Comparison of ENCODE assay signal across 25 cellular contexts in genomic region chr19:51772977-51773376, GRCh38. TPM values are rescaled to one million over a fixed set of nuclear protein-coding genes. Genes with fewer than 3 reads are reported as not detected.
DNase-seq lines count a peak whose midpoint lies in the region; TF ChIP-seq lines count a peak whose summit lies in the region.
"Had no signal": no experiment of that assay in that cellular context is flagged by ENCODE, and none has a peak within 500 bp of the region (broad histone marks: within the 10 kb centered on the region; RNA-seq: fewer than 3 reads in every experiment).

No MANE protein-coding gene starts in this region.

- TF ChIP-seq EP300 in suprapubic skin (IDR thresholded peaks at IDR 0.05) = no peak

- no peaks in the 10 kb centered on the region for H3K9me2 ChIP-seq in Karpas-422 (replicated peaks; ENCODE audit: insufficient read depth, low read length)

- no peaks in the 10 kb centered on the region for H3K79me2 ChIP-seq in Karpas-422 (ENCODE audit: low read length)

- 49 to 80% (median 60%) methylated on average over 6 of the region's 6 CpGs for WGBS in spleen, 5 donors
- WGBS in suprapubic skin = 45% methylated on average over 6 of the region's 6 CpGs

- no peaks in the 10 kb centered on the region for H4K20me1 ChIP-seq in Karpas-422 (ENCODE audit: insufficient read depth, low read depth, low read length)

- TF ChIP-seq POLR2A in spleen (IDR thresholded peaks at IDR 0.05) = no peak
- no peak for TF ChIP-seq POLR2A in suprapubic skin (IDR thresholded peaks at IDR 0.05)
- no peak for TF ChIP-seq POLR2A in uterus (IDR thresholded peaks at IDR 0.05)

- CTCF ChIA-PET in RWPE1 (lab: Yijun Ruan, JAX) = no interaction called here

- no peak overlapping the region for H3K4me2 ChIP-seq in Karpas-422 (ENCODE audit: low read depth, low read length, poor library complexity, severe bottlenecking)
- H3K4me2 ChIP-seq: A549 had no signal

- intact Hi-C loops in spleen (cut with DNase I; ENCODE audit: low total_unique reads) (no loop called here), uterus (cut with DNase I; ENCODE audit: low total_unique reads) (no loop called here)

- H3K4me3 ChIP-seq in Karpas-422 (ENCODE audit: low read length) (no peak overlapping the region), spleen (peak overlapping the region in 1 of 8 donors; percentile 58), suprapubic skin (no peak overlapping the region), uterus (no peak overlapping the region)
- H3K4me3 ChIP-seq: A549, SK-N-MC had no signal

- no peak overlapping the region for H3K27ac ChIP-seq in Karpas-422 (ENCODE audit: low read length)
- peak overlapping the region in 7 of 8 donors; percentile 73 to 93 (median 89) for H3K27ac ChIP-seq in spleen
- H3K27ac ChIP-seq in RWPE1 = no peak overlapping the region
- no peak overlapping the region for H3K27ac ChIP-seq in suprapubic skin
- H3K27ac ChIP-seq in uterus = no peak overlapping the region
- H3K27ac ChIP-seq: A549, SK-N-MC had no signal

- POLR2A ChIA-PET in RWPE1 (lab: Yijun Ruan, JAX; ENCODE audit: low non-redundant PET) = no interaction called here

- H3K27me3 ChIP-seq in Karpas-422 (ENCODE audit: low read length) = no peaks in the 10 kb centered on the region
- H3K27me3 ChIP-seq in spleen (replicated peaks in 1 of 7) = peaks cover 0 to 28% (median 0%) of the 10 kb centered on the region in 7 donors
- H3K27me3 ChIP-seq in suprapubic skin = peaks cover 4% of the 10 kb centered on the region
- H3K27me3 ChIP-seq in uterus = peaks cover 0 to 4% of the 10 kb centered on the region in 2 donors

- H3K9ac ChIP-seq in Karpas-422 (ENCODE audit: low read length) = no peak overlapping the region

- DNase-seq in NOMO-1 treated with DMSO at 0.1 percent for 48 hours (lab: John Stamatoyannopoulos, UW; ENCODE audit: unreplicated experiment) (peak; percentile 20), NOMO-1 treated with dmso at 0.1 percent for 144 hours (lab: John Stamatoyannopoulos, UW; ENCODE audit: unreplicated experiment) (no peak), Karpas-422 (peak; percentile 67), amniotic epithelial cell (ENCODE audit: low read depth) (peak; percentile 33), spleen (no peak), RWPE1 (ENCODE audit: low spot score) (no peak), suprapubic skin (ENCODE audit: low spot score in 2 of 2) (no peak), uterus (no peak)
- DNase-seq: C1 segment of cervical spinal cord, Caco-2, DMS153, EL, HFFc6, IMR-90, Kasumi-1, NCI-H1048, NCI-H146, NCI-H2081, NCI-H2227 treated with DMSO at 0.1 percent for 48 hours, NCI-H524, PC-3, T-helper 1 cell had no signal

- peaks cover 21% of the 10 kb centered on the region for H3K4me1 ChIP-seq in Karpas-422 (ENCODE audit: low read length)
- peaks cover 0 to 26% (median 12%) of the 10 kb centered on the region in 6 donors for H3K4me1 ChIP-seq in spleen
- H3K4me1 ChIP-seq in suprapubic skin = peaks cover 5% of the 10 kb centered on the region
- H3K4me1 ChIP-seq in uterus = no peaks in the 10 kb centered on the region
- H3K4me1 ChIP-seq: A549, Caco-2 had no signal

- TF ChIP-seq CTCF in spleen (IDR thresholded peaks at IDR 0.05 in 8 of 11, conservative IDR thresholded peaks at IDR 0.05 in 3 of 11) = peak in 1 of 11 experiments; percentile 24
- no peak for TF ChIP-seq CTCF in RWPE1 (conservative IDR thresholded peaks at IDR 0.05; ENCODE audit: low read depth)
- no peak for TF ChIP-seq CTCF in suprapubic skin (IDR thresholded peaks at IDR 0.05)
- no peak for TF ChIP-seq CTCF in uterus (IDR thresholded peaks at IDR 0.05)

- H3K9me3 ChIP-seq in Karpas-422 (ENCODE audit: low read length) (no peaks in the 10 kb centered on the region), spleen (peaks cover 0 to 10% (median 0%) of the 10 kb centered on the region in 8 donors), suprapubic skin (no peaks in the 10 kb centered on the region), uterus (no peaks in the 10 kb centered on the region)

- H2AFZ ChIP-seq in Karpas-422 (ENCODE audit: low read length) = no peak overlapping the region

- H3K36me3 ChIP-seq in Karpas-422 (ENCODE audit: insufficient read depth, low read length) (no peaks in the 10 kb centered on the region), spleen (peaks cover 0 to 16% (median 0%) of the 10 kb centered on the region in 6 donors), suprapubic skin (no peaks in the 10 kb centered on the region), uterus (no peaks in the 10 kb centered on the region)

RNA-seq across cellular contexts. Expression of gene FPR2, which starts 12.0 kb away (rescaled TPM):
- 0.58 and 7.9 TPM in 2 replicates for total RNA-seq in Karpas-422 (2014; rRNA removed; shearing (Covaris generic); ENCODE audit: low replicate concordance)
- 10 to 100 TPM; 18.6 to 88.0 (median 37.1) TPM for total RNA-seq in spleen
- polyA plus RNA-seq in spleen = 1 to 10 TPM; 1.5 to 3.8 (median 2.0) TPM
- total RNA-seq in suprapubic skin = under 1 TPM in 1 of 4 donors, not detected in 3; 0.34 TPM
- total RNA-seq in uterus = under 1 TPM in 2 of 4 donors, not detected in 2; 0.58 to 0.76 TPM
- total RNA-seq: Caco-2, HFFc6, IMR-90, PC-3 had no signal
- polyA plus RNA-seq: A549, IMR-90 had no signal

RNA-seq across cellular contexts. Expression of gene FPR1, which starts 21.3 kb away (rescaled TPM):
- total RNA-seq in Karpas-422 (2014; rRNA removed; shearing (Covaris generic); ENCODE audit: low replicate concordance) = 5.8 and 14.8 TPM in 2 replicates
- 100 to 1,000 TPM; 103 to 344 (median 144) TPM for total RNA-seq in spleen
- polyA plus RNA-seq in spleen = 10 to 100 TPM in 2 of 3 donors, 1 to 10 TPM in 1; 7.2 to 24.1 (median 12.2) TPM
- 1 to 10 TPM in 2 of 4 donors, under 1 TPM in 2; 0.60 to 1.7 (median 1.0) TPM for total RNA-seq in suprapubic skin
- 10 to 100 TPM in 1 of 4 donors, 1 to 10 TPM in 2, under 1 TPM in 1; 0.51 to 58.2 (median 2.1) TPM for total RNA-seq in uterus
- total RNA-seq: Caco-2, IMR-90 had no signal
- polyA plus RNA-seq: A549, IMR-90 had no signal

RNA-seq across cellular contexts. Expression of gene FPR3, which starts 22.0 kb away (rescaled TPM):
- not detected in 2 replicates for total RNA-seq in Karpas-422 (2014; rRNA removed; shearing (Covaris generic); ENCODE audit: low replicate concordance)
- total RNA-seq in spleen = 10 to 100 TPM in 5 of 7 donors, 1 to 10 TPM in 2; 3.4 to 19.7 (median 13.5) TPM
- polyA plus RNA-seq in spleen = 1 to 10 TPM; 3.9 to 5.4 (median 3.9) TPM
- 1 to 10 TPM in 3 of 4 donors, under 1 TPM in 1; 0.81 to 2.9 (median 2.1) TPM for total RNA-seq in suprapubic skin
- 1 to 10 TPM in 3 of 4 donors, not detected in 1; 1.2 to 5.6 (median 1.8) TPM for total RNA-seq in uterus
- total RNA-seq: Caco-2, HFFc6, IMR-90 had no signal
- polyA plus RNA-seq: A549, IMR-90 had no signal

RNA-seq across cellular contexts. Expression of gene HAS1, which starts 49.2 kb away (rescaled TPM):
- total RNA-seq in Karpas-422 (2014; rRNA removed; shearing (Covaris generic); ENCODE audit: low replicate concordance) = not detected in 2 replicates
- total RNA-seq in spleen = under 1 TPM in 2 of 7 donors, not detected in 5; 0.22 to 0.54 TPM
- polyA plus RNA-seq in spleen = under 1 TPM in 2 of 3 donors, not detected in 1; 0.11 to 0.58 TPM
- total RNA-seq in suprapubic skin = 1 to 10 TPM in 3 of 4 donors, not detected in 1; 2.2 to 9.8 (median 4.4) TPM
- 1 to 10 TPM in 1 of 4 donors, under 1 TPM in 3; 0.29 to 2.0 (median 0.70) TPM for total RNA-seq in uterus
- total RNA-seq: Caco-2, H4, HFFc6, IMR-90, PC-3 had no signal
- polyA plus RNA-seq: A549, IMR-90 had no signal

Comparison
In these comparisons a context has a peak if more than half of its experiments do, and no peak if none do; other contexts are left out.
1. DNase-seq: peak in NOMO-1 treated with DMSO at 0.1 percent for 48 hours (single experiment), Karpas-422 (single experiment) and amniotic epithelial cell (single experiment); none in NOMO-1 treated with dmso at 0.1 percent for 144 hours (single experiment), spleen (single experiment), RWPE1 (single experiment), suprapubic skin (0 of 2) and uterus (0 of 2).
2. H3K27ac ChIP-seq: peak in spleen (7 of 8); none in Karpas-422 (single experiment), RWPE1 (single experiment), suprapubic skin (single experiment) and uterus (0 of 2).